ENCODE assay signal across 10 cellular contexts in genomic region chr1:212283741-212284140, GRCh38. TPM values are rescaled to one million over a fixed set of nuclear protein-coding genes. Genes with fewer than 3 reads are reported as not detected.
DNase-seq lines count a peak whose midpoint lies in the region; ATAC-seq and TF ChIP-seq lines count a peak whose summit lies in the region.
"Had no signal": no experiment of that assay in that cellular context is flagged by ENCODE, and none has a peak within 500 bp of the region (broad histone marks: within the 10 kb centered on the region; RNA-seq: fewer than 3 reads in every experiment).

No MANE protein-coding gene starts in this region.

- H3K36me3 Mint-ChIP-seq in activated naive CD8-positive, alpha-beta T cell: no peaks in the 10 kb centered on the region

- H3K27me3 Mint-ChIP-seq in activated naive CD8-positive, alpha-beta T cell: no peaks in the 10 kb centered on the region

- no peaks in the 10 kb centered on the region for H3K36me3 ChIP-seq in A673 (ENCODE audit: insufficient read depth, low read length, poor library complexity, severe bottlenecking)
- H3K36me3 ChIP-seq in lower lobe of right lung: no peaks in the 10 kb centered on the region

- POLR2A ChIA-PET in A673 (lab: Charles Lee; ENCODE audit: low non-redundant PET): no interaction called here

- H3K27ac Mint-ChIP-seq in activated naive CD8-positive, alpha-beta T cell: peak overlapping the region; percentile 96

- intact Hi-C loops in A673 (cut with micrococcal nuclease; ENCODE audit: unreplicated experiment): no loop called here
- intact Hi-C loops in lower lobe of right lung (cut with DNase I): no loop called here

- H3K4me1 Mint-ChIP-seq in activated naive CD8-positive, alpha-beta T cell (ENCODE audit: low read depth): peaks cover 29% of the 10 kb centered on the region

- no peaks in the 10 kb centered on the region for H3K9me3 ChIP-seq in A673 (ENCODE audit: low read depth, low read length, poor library complexity, severe bottlenecking)
- no peaks in the 10 kb centered on the region for H3K9me3 ChIP-seq in lower lobe of right lung

- H3K27ac ChIP-seq in A673 (ENCODE audit: low read depth, low read length, poor library complexity, severe bottlenecking) (no peak overlapping the region), lower lobe of right lung (peak overlapping the region; percentile 99)

- H3K9me3 Mint-ChIP-seq in activated naive CD8-positive, alpha-beta T cell (ENCODE audit: low read depth): no peaks in the 10 kb centered on the region

- no peak for ATAC-seq in lower lobe of right lung
- ATAC-seq in activated CD4-positive, CD25-positive, alpha-beta regulatory T cell treated with anti-CD3 and anti-CD28 coated beads, Interleukin-2, amount 50 U/mL, for 24 hours: no peak

- H3K4me3 ChIP-seq in A673 (ENCODE audit: low read depth, low read length, poor library complexity, severe bottlenecking) (peak overlapping the region; percentile 93), lower lobe of right lung (peak overlapping the region; percentile 91)

- TF ChIP-seq CTCF in A673 (conservative IDR thresholded peaks at IDR 0.05; ENCODE audit: low read depth, low read length) (no peak), lower lobe of right lung (IDR thresholded peaks at IDR 0.05) (no peak)

- H3K4me1 ChIP-seq in A673 (ENCODE audit: insufficient read depth, low read length, poor library complexity, severe bottlenecking) (peaks cover 7% of the 10 kb centered on the region), lower lobe of right lung (peaks cover 22% of the 10 kb centered on the region)

- BruUV-seq in A673 (replicated peaks; lab: Mats Ljungman, UMichigan): TSS peak; percentile 65

- H3K4me3 Mint-ChIP-seq in activated naive CD8-positive, alpha-beta T cell: peak overlapping the region; percentile 96

- no peaks in the 10 kb centered on the region for H3K27me3 ChIP-seq in A673 (replicated peaks; ENCODE audit: insufficient read depth, low read depth, low read length, poor library complexity)
- no peaks in the 10 kb centered on the region for H3K27me3 ChIP-seq in lower lobe of right lung (ENCODE audit: low read depth)

- DNase-seq in A673 (ENCODE audit: low spot score): no peak
- peak; percentile 18 for DNase-seq in HT-29 (ENCODE audit: low spot score)
- no peak for DNase-seq in lower lobe of right lung
- no peak for DNase-seq in kidney tubule cell (ENCODE audit: low spot score)
- no peak for DNase-seq in HPDE6-E6E7 (ENCODE audit: extremely low spot score)
- DNase-seq in nucleus accumbens (lab: John Stamatoyannopoulos, UW): no peak
- DNase-seq: DMS 273 treated with DMSO at 0.1 percent for 48 hours, NCI-H526 treated with DMSO at 0.1 percent for 48 hours had no signal

- CTCF ChIA-PET in A673 (lab: Charles Lee): no interaction called here

RNA-seq across cellular contexts. Expression of gene PPP2R5A, which starts 1.5 kb away (rescaled TPM):
- total RNA-seq in A673 (2021) (13.9 and 16.7 TPM in 2 replicates), lower lobe of right lung (91.5 TPM)
- 36.1 and 42.1 TPM in 2 replicates for total RNA-seq in HT-29 (2014; rRNA removed; shearing (Covaris generic))
